Comparison of ENCODE assay signal across 1 cellular context in the genomic region with DNA sequence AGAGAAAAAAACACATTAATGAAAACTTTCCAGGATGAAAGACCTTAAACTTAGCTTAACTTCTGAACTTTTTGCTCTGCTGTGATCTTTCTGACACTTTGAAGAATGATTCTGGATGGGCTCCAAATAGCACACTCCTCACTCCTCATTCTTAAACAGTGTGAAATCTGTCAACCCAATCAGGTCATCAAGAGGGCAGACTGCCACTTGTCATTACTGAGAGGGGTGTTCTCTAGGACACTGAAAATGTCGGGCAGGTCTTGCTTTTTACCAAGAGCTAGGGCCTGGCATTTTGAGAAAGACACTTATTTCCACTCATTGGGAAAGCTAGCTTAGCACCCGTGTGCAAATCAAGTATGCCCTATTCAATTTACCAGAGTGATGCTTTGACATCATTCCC.
TF ChIP-seq lines count a peak whose summit lies in the region.

No MANE protein-coding gene starts in this region.

TF ChIP-seq in HEK293, 187 proteins besides CTCF, POLR2A, EP300 and RAD21 (continued from another document):
- TF ChIP-seq, protein P1, sequence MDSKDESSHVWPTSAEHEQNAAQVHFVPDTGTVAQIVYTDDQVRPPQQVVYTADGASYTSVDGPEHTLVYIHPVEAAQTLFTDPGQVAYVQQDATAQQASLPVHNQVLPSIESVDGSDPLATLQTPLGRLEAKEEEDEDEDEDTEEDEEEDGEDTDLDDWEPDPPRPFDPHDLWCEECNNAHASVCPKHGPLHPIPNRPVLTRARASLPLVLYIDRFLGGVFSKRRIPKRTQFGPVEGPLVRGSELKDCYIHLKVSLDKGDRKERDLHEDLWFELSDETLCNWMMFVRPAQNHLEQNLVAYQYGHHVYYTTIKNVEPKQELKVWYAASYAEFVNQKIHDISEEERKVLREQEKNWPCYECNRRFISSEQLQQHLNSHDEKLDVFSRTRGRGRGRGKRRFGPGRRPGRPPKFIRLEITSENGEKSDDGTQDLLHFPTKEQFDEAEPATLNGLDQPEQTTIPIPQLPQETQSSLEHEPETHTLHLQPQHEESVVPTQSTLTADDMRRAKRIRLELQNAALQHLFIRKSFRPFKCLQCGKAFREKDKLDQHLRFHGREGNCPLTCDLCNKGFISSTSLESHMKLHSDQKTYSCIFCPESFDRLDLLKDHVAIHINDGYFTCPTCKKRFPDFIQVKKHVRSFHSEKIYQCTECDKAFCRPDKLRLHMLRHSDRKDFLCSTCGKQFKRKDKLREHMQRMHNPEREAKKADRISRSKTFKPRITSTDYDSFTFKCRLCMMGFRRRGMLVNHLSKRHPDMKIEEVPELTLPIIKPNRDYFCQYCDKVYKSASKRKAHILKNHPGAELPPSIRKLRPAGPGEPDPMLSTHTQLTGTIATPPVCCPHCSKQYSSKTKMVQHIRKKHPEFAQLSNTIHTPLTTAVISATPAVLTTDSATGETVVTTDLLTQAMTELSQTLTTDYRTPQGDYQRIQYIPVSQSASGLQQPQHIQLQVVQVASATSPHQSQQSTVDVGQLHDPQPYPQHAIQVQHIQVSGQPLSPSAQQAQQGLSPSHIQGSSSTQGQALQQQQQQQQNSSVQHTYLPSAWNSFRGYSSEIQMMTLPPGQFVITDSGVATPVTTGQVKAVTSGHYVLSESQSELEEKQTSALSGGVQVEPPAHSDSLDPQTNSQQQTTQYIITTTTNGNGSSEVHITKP (tag by site-specific recombination; IDR thresholded peaks at IDR 0.05) = peak; percentile 52
- no peak for TF ChIP-seq ZNF37A (tag by site-specific recombination; IDR thresholded peaks at IDR 0.05)
TF ChIP-seq in HEK293: peak in this region for 1.
